In genomic region chr7:122092964-122093797, GRCh38 we compare ENCODE assay signal across 1 cellular context.
TF ChIP-seq lines count a peak whose summit lies in the region.

No MANE protein-coding gene starts in this region.

TF ChIP-seq in H1, 55 proteins besides CTCF, POLR2A, EP300 and RAD21 (continued from another document):
- TF ChIP-seq, protein P1, sequence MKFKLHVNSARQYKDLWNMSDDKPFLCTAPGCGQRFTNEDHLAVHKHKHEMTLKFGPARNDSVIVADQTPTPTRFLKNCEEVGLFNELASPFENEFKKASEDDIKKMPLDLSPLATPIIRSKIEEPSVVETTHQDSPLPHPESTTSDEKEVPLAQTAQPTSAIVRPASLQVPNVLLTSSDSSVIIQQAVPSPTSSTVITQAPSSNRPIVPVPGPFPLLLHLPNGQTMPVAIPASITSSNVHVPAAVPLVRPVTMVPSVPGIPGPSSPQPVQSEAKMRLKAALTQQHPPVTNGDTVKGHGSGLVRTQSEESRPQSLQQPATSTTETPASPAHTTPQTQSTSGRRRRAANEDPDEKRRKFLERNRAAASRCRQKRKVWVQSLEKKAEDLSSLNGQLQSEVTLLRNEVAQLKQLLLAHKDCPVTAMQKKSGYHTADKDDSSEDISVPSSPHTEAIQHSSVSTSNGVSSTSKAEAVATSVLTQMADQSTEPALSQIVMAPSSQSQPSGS (IDR thresholded peaks at IDR 0.05; ENCODE audit: low read length): peak; percentile 32; the same call in 1 of the 2 replicates
